19 cellular contexts compared by ENCODE assay signal in genomic region chr2:151886235-151886634, GRCh38. TPM values are rescaled to one million over a fixed set of nuclear protein-coding genes. Genes with fewer than 3 reads are reported as not detected.
A peak's percentile ranks its signal among the peaks of the same experiment; 100 is the strongest.
DNase-seq lines count a peak whose midpoint lies in the region; ATAC-seq and TF ChIP-seq lines count a peak whose summit lies in the region.
"Had no signal": no experiment of that assay in that cellular context is flagged by ENCODE, and none has a peak within 500 bp of the region (broad histone marks: within the 10 kb centered on the region; RNA-seq: fewer than 3 reads in every experiment).

No MANE protein-coding gene starts in this region.

- POLR2A ChIA-PET in activated CD8-positive, alpha-beta T cell treated with anti-CD3 and anti-CD28 coated beads, Interleukin-2, amount 10 ng/mL, durations not matched to agents 7 days and 5 days (lab: Charles Lee), result no interaction called here

- peak overlapping the region; percentile 80 for H3K27ac Mint-ChIP-seq in endothelial cell (ENCODE audit: unreplicated experiment)
- no peak overlapping the region for H3K27ac Mint-ChIP-seq in activated CD8-positive, alpha-beta T cell treated with anti-CD3 and anti-CD28 coated beads, Interleukin-2, amount 10 ng/mL, durations not matched to agents 7 days and 5 days
- H3K27ac Mint-ChIP-seq: activated naive CD4-positive, alpha-beta T cell treated with anti-CD3 and anti-CD28 coated beads, Interleukin-2, amount 50 U/mL, for 24 hours; CD8-positive, alpha-beta memory T cell; HFFc6; neural progenitor cell had no signal

- no peak for TF ChIP-seq CTCF in endothelial cell (IDR thresholded peaks at IDR 0.05; ENCODE audit: unreplicated experiment)

- H3K4me1 Mint-ChIP-seq in endothelial cell (ENCODE audit: unreplicated experiment), result peaks cover 12% of the 10 kb centered on the region
- no peaks in the 10 kb centered on the region for H3K4me1 Mint-ChIP-seq in activated CD8-positive, alpha-beta T cell treated with anti-CD3 and anti-CD28 coated beads, Interleukin-2, amount 10 ng/mL, durations not matched to agents 7 days and 5 days (ENCODE audit: low read depth)
- H3K4me1 Mint-ChIP-seq: activated naive CD4-positive, alpha-beta T cell treated with anti-CD3 and anti-CD28 coated beads, Interleukin-2, amount 50 U/mL, for 24 hours; CD8-positive, alpha-beta memory T cell; neural progenitor cell had no signal

- no peaks in the 10 kb centered on the region for H3K9me3 Mint-ChIP-seq in endothelial cell (ENCODE audit: unreplicated experiment)
- H3K9me3 Mint-ChIP-seq in activated CD8-positive, alpha-beta T cell treated with anti-CD3 and anti-CD28 coated beads, Interleukin-2, amount 10 ng/mL, durations not matched to agents 7 days and 5 days (ENCODE audit: insufficient read depth), result no peaks in the 10 kb centered on the region
- H3K9me3 Mint-ChIP-seq: activated naive CD4-positive, alpha-beta T cell treated with anti-CD3 and anti-CD28 coated beads, Interleukin-2, amount 50 U/mL, for 24 hours; CD8-positive, alpha-beta memory T cell; HFFc6; neural progenitor cell had no signal

- DNase-seq in DMS153 (lab: John Stamatoyannopoulos, UW) (peak; percentile 55), DMS153 treated with DMSO at 0.1 percent for 48 hours (lab: John Stamatoyannopoulos, UW; ENCODE audit: unreplicated experiment) (no peak), NCI-H345 treated with DMSO at 0.1 percent for 48 hours (lab: John Stamatoyannopoulos, UW; ENCODE audit: unreplicated experiment) (peak; percentile 46), endothelial cell (ENCODE audit: low spot score) (no peak), pulmonary artery endothelial cell (ENCODE audit: low read depth, low spot score) (peak; percentile 33), hypothalamus (lab: John Stamatoyannopoulos, UW) (no peak)
- no peak for DNase-seq in activated CD8-positive, alpha-beta T cell treated with anti-CD3 and anti-CD28 coated beads, Interleukin-2, amount 10 ng/mL, durations not matched to agents 7 days and 5 days
- DNase-seq: activated CD4-positive, CD25-positive, alpha-beta regulatory T cell; CD8-positive, alpha-beta memory T cell; erythroblast; HFFc6; left ventricle myocardium superior; NCI-H1105 treated with DMSO at 0.1 percent for 48 hours; NK-92 treated with Interleukin-12 subunit alpha and Interleukin-12 subunit beta, amount 100 ng/mL, for 24 hours; stomach; SW 1271 had no signal

- no peak for ATAC-seq in activated CD8-positive, alpha-beta T cell treated with anti-CD3 and anti-CD28 coated beads, Interleukin-2, amount 10 ng/mL, durations not matched to agents 7 days and 5 days
- ATAC-seq in HG02623 (IDR thresholded peaks at IDR 0.05; ENCODE audit: unreplicated experiment), result no peak
- ATAC-seq: left ventricle myocardium superior had no signal

- H3K36me3 Mint-ChIP-seq in endothelial cell (ENCODE audit: low read depth, unreplicated experiment), result no peaks in the 10 kb centered on the region
- no peaks in the 10 kb centered on the region for H3K36me3 Mint-ChIP-seq in activated CD8-positive, alpha-beta T cell treated with anti-CD3 and anti-CD28 coated beads, Interleukin-2, amount 10 ng/mL, durations not matched to agents 7 days and 5 days (ENCODE audit: low read depth)
- H3K36me3 Mint-ChIP-seq: activated naive CD4-positive, alpha-beta T cell treated with anti-CD3 and anti-CD28 coated beads, Interleukin-2, amount 50 U/mL, for 24 hours had no signal

- CTCF ChIA-PET in activated CD8-positive, alpha-beta T cell treated with anti-CD3 and anti-CD28 coated beads, Interleukin-2, amount 10 ng/mL, durations not matched to agents 7 days and 5 days (lab: Charles Lee), result no interaction called here

- no peak overlapping the region for H3K4me3 Mint-ChIP-seq in endothelial cell (ENCODE audit: unreplicated experiment)
- no peak overlapping the region for H3K4me3 Mint-ChIP-seq in activated CD8-positive, alpha-beta T cell treated with anti-CD3 and anti-CD28 coated beads, Interleukin-2, amount 10 ng/mL, durations not matched to agents 7 days and 5 days
- H3K4me3 Mint-ChIP-seq: activated naive CD4-positive, alpha-beta T cell treated with anti-CD3 and anti-CD28 coated beads, Interleukin-2, amount 50 U/mL, for 24 hours; CD8-positive, alpha-beta memory T cell; HFFc6; neural progenitor cell had no signal

- peaks cover 2% of the 10 kb centered on the region for H3K27me3 Mint-ChIP-seq in endothelial cell (ENCODE audit: unreplicated experiment)
- H3K27me3 Mint-ChIP-seq in activated CD8-positive, alpha-beta T cell treated with anti-CD3 and anti-CD28 coated beads, Interleukin-2, amount 10 ng/mL, durations not matched to agents 7 days and 5 days (ENCODE audit: low read depth), result no peaks in the 10 kb centered on the region
- H3K27me3 Mint-ChIP-seq: activated naive CD4-positive, alpha-beta T cell treated with anti-CD3 and anti-CD28 coated beads, Interleukin-2, amount 50 U/mL, for 24 hours had no signal

RNA-seq across cellular contexts. Expression of gene ARL5A, which starts 58.0 kb away (rescaled TPM):
- total RNA-seq in endothelial cell (ENCODE audit: unreplicated experiment) (42.2 TPM), pulmonary artery endothelial cell (63.0 and 89.9 TPM in 2 replicates)
- total RNA-seq in activated CD8-positive, alpha-beta T cell treated with anti-CD3 and anti-CD28 coated beads, Interleukin-2, amount 10 ng/mL, durations not matched to agents 7 days and 5 days, result 10 to 100 TPM; 54.5 to 54.9 TPM

Comparison
In these comparisons a context has a peak if more than half of its experiments do, and no peak if none do; other contexts are left out.
1. DNase-seq: peak in DMS153 (single experiment), NCI-H345 treated with DMSO at 0.1 percent for 48 hours (single experiment) and pulmonary artery endothelial cell (single experiment); none in DMS153 treated with DMSO at 0.1 percent for 48 hours (single experiment), endothelial cell (single experiment), activated CD8-positive, alpha-beta T cell treated with anti-CD3 and anti-CD28 coated beads, Interleukin-2, amount 10 ng/mL, durations not matched to agents 7 days and 5 days (single experiment) and hypothalamus (0 of 51).